11 cellular contexts compared by ENCODE assay signal in the genomic region with DNA sequence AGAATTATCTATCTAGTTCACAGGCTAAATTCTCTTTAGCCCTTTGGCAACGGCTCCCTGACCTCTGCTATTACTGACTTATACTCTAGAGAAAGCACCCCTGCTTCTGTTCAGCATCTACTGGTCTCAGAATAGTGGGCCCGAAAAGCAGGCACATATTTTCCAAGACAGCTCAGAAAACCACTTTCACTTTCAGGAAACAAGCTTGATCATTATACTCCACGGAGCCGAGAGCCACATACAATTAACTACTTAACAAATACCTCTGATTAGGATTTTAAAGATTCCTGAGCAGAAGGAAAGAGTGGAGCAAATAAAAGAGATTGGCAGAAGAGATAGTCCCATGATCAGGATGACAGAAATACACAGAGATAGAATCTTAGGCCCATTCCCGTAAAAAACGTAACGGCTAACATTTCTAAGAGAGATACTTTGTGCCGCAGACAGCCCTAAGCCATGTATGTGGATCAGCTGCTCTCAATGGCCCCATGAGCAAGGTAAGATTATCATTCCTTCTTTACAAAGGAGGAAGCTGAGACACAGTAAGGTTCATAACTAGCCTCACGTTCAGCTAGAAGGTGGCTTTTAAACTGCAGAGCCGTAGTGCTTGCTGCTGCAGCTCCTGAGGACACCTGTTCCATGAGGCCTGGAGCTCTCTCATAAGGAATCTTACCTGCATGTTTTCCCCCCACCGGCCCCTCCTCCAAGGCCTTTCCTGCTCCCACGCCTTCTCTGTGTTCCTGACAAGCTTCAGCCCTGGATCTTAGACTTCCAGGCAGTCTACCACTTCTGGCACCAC.
A peak's percentile ranks its signal among the peaks of the same experiment; 100 is the strongest.
DNase-seq lines count a peak whose midpoint lies in the region; ATAC-seq, FAIRE-seq and TF ChIP-seq lines count a peak whose summit lies in the region.
"Had no signal": no experiment of that assay in that cellular context is flagged by ENCODE, and none has a peak within 500 bp of the region (broad histone marks: within the 10 kb centered on the region; RNA-seq: fewer than 3 reads in every experiment).

No MANE protein-coding gene starts in this region.

- H3K36me3 Mint-ChIP-seq in activated T-helper 17 cell treated with anti-CD3 and anti-CD28 coated beads, Interleukin-2, amount 50 U/mL, for 72 hours (ENCODE audit: low read depth), result no peaks in the 10 kb centered on the region

- DNase-seq in GM19239 (ENCODE audit: insufficient read length, low spot score) (no peak), right atrium auricular region (ENCODE audit: low spot score) (no peak), NCI-H526 treated with DMSO at 0.1 percent for 48 hours (lab: John Stamatoyannopoulos, UW) (no peak), substantia nigra (lab: John Stamatoyannopoulos, UW) (no peak), NCI-H187 (lab: John Stamatoyannopoulos, UW) (no peak), D721Med (ENCODE audit: insufficient read length, low spot score) (no peak)
- DNase-seq: cerebellar nuclear complex; NK-92 treated with Interleukin-12 subunit alpha and Interleukin-12 subunit beta, amount 100 ng/mL, for 24 hours; occipital lobe had no signal

- no peaks in the 10 kb centered on the region for H3K27me3 Mint-ChIP-seq in activated T-helper 17 cell treated with anti-CD3 and anti-CD28 coated beads, Interleukin-2, amount 50 U/mL, for 72 hours

- ATAC-seq in activated T-helper 17 cell treated with anti-CD3 and anti-CD28 coated beads, Interleukin-2, amount 50 U/mL, for 72 hours (replicated peaks), result peak; percentile 66

- peak overlapping the region; percentile 69 for H3K4me3 Mint-ChIP-seq in activated T-helper 17 cell treated with anti-CD3 and anti-CD28 coated beads, Interleukin-2, amount 50 U/mL, for 72 hours

- peak overlapping the region; percentile 76 for H3K27ac Mint-ChIP-seq in activated T-helper 17 cell treated with anti-CD3 and anti-CD28 coated beads, Interleukin-2, amount 50 U/mL, for 72 hours

- no peaks in the 10 kb centered on the region for H3K9me3 ChIP-seq in right atrium auricular region

- TF ChIP-seq CTCF in right atrium auricular region (IDR thresholded peaks at IDR 0.05), result no peak
- no peak for TF ChIP-seq CTCF in D721Med (IDR thresholded peaks at IDR 0.05; ENCODE audit: insufficient read depth, missing control alignments)

- no peaks in the 10 kb centered on the region for H3K36me3 ChIP-seq in right atrium auricular region

- H3K9me3 Mint-ChIP-seq in activated T-helper 17 cell treated with anti-CD3 and anti-CD28 coated beads, Interleukin-2, amount 50 U/mL, for 72 hours, result no peaks in the 10 kb centered on the region

- H3K4me1 Mint-ChIP-seq in activated T-helper 17 cell treated with anti-CD3 and anti-CD28 coated beads, Interleukin-2, amount 50 U/mL, for 72 hours, result peaks cover 26% of the 10 kb centered on the region

- H3K27ac ChIP-seq in right atrium auricular region, result peak overlapping the region; percentile 65 to 70
- H3K27ac ChIP-seq in skin epidermis, result peak overlapping the region in 12 of 21 experiments; percentile 10 to 65 (median 36)
- no peak overlapping the region for H3K27ac ChIP-seq in substantia nigra (ENCODE audit: low read depth, low read length, poor library complexity, severe bottlenecking)

- H3K4me1 ChIP-seq in right atrium auricular region, result peaks cover 0 to 56% of the 10 kb centered on the region in 2 donors

- H3K4me3 ChIP-seq in right atrium auricular region, result no peak overlapping the region
- H3K4me3 ChIP-seq in skin epidermis, result no peak overlapping the region

- peak; percentile 45 for FAIRE-seq in GM19239 (lab: Jason Lieb, UNC)
- no peak for FAIRE-seq in D721Med (lab: Jason Lieb, UNC)

- no peaks in the 10 kb centered on the region for H3K27me3 ChIP-seq in right atrium auricular region
